11 cellular contexts compared by ENCODE assay signal in genomic region chr16:73059779-73060178, GRCh38. TPM values are rescaled to one million over a fixed set of nuclear protein-coding genes. Genes with fewer than 3 reads are reported as not detected.
DNase-seq lines count a peak whose midpoint lies in the region; ATAC-seq and TF ChIP-seq lines count a peak whose summit lies in the region.
"Had no signal": no experiment of that assay in that cellular context is flagged by ENCODE, and none has a peak within 500 bp of the region (broad histone marks: within the 10 kb centered on the region; RNA-seq: fewer than 3 reads in every experiment).

No MANE protein-coding gene starts in this region.

- H3K27me3 Mint-ChIP-seq in activated naive CD8-positive, alpha-beta T cell treated with anti-CD3 and anti-CD28 coated beads for 36 hours, result peaks cover 56% of the 10 kb centered on the region

- ATAC-seq in GM18907 (IDR thresholded peaks at IDR 0.05; ENCODE audit: unreplicated experiment), result no peak

- H3K4me3 ChIP-seq in iPS-20b (ENCODE audit: low read length) (peak overlapping the region; percentile 67), stomach (peak overlapping the region in 2 of 4 donors; percentile 89 to 91)

- no peak for TF ChIP-seq POLR2A in stomach (IDR thresholded peaks at IDR 0.05)

- H3K4me1 Mint-ChIP-seq in activated naive CD8-positive, alpha-beta T cell treated with anti-CD3 and anti-CD28 coated beads for 36 hours, result peaks cover 10% of the 10 kb centered on the region

- H3K36me3 ChIP-seq in iPS-20b (ENCODE audit: insufficient read depth, low read depth, low read length) (no peaks in the 10 kb centered on the region), stomach (no peaks in the 10 kb centered on the region)

- peaks cover 60% of the 10 kb centered on the region for H3K4me1 ChIP-seq in iPS-20b (ENCODE audit: insufficient read depth, low read length)
- H3K4me1 ChIP-seq in stomach, result peaks cover 16 to 69% (median 40%) of the 10 kb centered on the region in 4 donors

- intact Hi-C loops in stomach (cut with DNase I; ENCODE audit: low total_unique reads), result no loop called here

- no peak for TF ChIP-seq EP300 in stomach (IDR thresholded peaks at IDR 0.05)

- H3K4me3 Mint-ChIP-seq in activated naive CD8-positive, alpha-beta T cell treated with anti-CD3 and anti-CD28 coated beads for 36 hours, result peak overlapping the region; percentile 82

- no peak overlapping the region for H3K9ac ChIP-seq in iPS-20b (ENCODE audit: low read depth, low read length)

- H3K9me3 Mint-ChIP-seq in activated naive CD8-positive, alpha-beta T cell treated with anti-CD3 and anti-CD28 coated beads for 36 hours, result no peaks in the 10 kb centered on the region

- peaks cover 88% of the 10 kb centered on the region for H3K27me3 ChIP-seq in iPS-20b (ENCODE audit: insufficient read depth, low read length)
- peaks cover 3 to 38% (median 20%) of the 10 kb centered on the region in 3 donors for H3K27me3 ChIP-seq in stomach

- DNase-seq in DMS53 (lab: John Stamatoyannopoulos, UW), result peak; percentile 47
- DNase-seq in DMS53 treated with DMSO at 0.1 percent for 48 hours (lab: John Stamatoyannopoulos, UW; ENCODE audit: unreplicated experiment), result no peak
- DNase-seq in activated naive CD8-positive, alpha-beta T cell treated with anti-CD3 and anti-CD28 coated beads for 36 hours, result no peak
- DNase-seq in stomach, result no peak
- no peak for DNase-seq in midbrain (lab: John Stamatoyannopoulos, UW)
- no peak for DNase-seq in HT-29 (ENCODE audit: low spot score)
- DNase-seq: MV-4-11; stimulated activated CD4-positive, alpha-beta T cell treated with anti-CD3 and anti-CD28 coated beads, Interleukin-4, amount 100 ng/mL, for 1 hour had no signal

- H3K27ac ChIP-seq in iPS-20b (ENCODE audit: low read length) (no peak overlapping the region), stomach (peak overlapping the region in 4 of 5 donors; percentile 87 to 98 (median 92))
- H3K27ac ChIP-seq: SK-N-MC had no signal

- no peak for TF ChIP-seq CTCF in stomach (IDR thresholded peaks at IDR 0.05)

- H3K36me3 Mint-ChIP-seq in activated naive CD8-positive, alpha-beta T cell treated with anti-CD3 and anti-CD28 coated beads for 36 hours, result no peaks in the 10 kb centered on the region

- H3K9me3 ChIP-seq in iPS-20b (ENCODE audit: insufficient read depth, low read depth, low read length) (no peaks in the 10 kb centered on the region), stomach (no peaks in the 10 kb centered on the region)

- WGBS in stomach, 5 donors, result 64 to 82% (median 76%) methylated on average over 3 of the region's 3 CpGs

- H3K27ac Mint-ChIP-seq in activated naive CD8-positive, alpha-beta T cell treated with anti-CD3 and anti-CD28 coated beads for 36 hours, result no peak overlapping the region

RNA-seq across cellular contexts. Expression of gene ZFHX3, which starts 11.9 kb away (rescaled TPM):
- under 1 TPM; 0.40 to 0.54 TPM for total RNA-seq in activated naive CD8-positive, alpha-beta T cell treated with anti-CD3 and anti-CD28 coated beads for 36 hours
- 10 to 100 TPM; 11.7 to 27.5 (median 13.6) TPM for total RNA-seq in stomach
- polyA plus RNA-seq in stomach, result 1 to 10 TPM; 1.1 to 2.1 (median 1.5) TPM
- total RNA-seq in HT-29 (2014; rRNA removed; shearing (Covaris generic)), result 2.6 and 3.5 TPM in 2 replicates
